ENCODE assay signal across 8 cellular contexts in genomic region chr14:75295491-75296338, GRCh38. TPM values are rescaled to one million over a fixed set of nuclear protein-coding genes. Genes with fewer than 3 reads are reported as not detected.
DNase-seq lines count a peak whose midpoint lies in the region; ATAC-seq, FAIRE-seq and TF ChIP-seq lines count a peak whose summit lies in the region.

No MANE protein-coding gene starts in this region.

- peak overlapping the region; percentile 91 to 97 for H3K27ac ChIP-seq in kidney (ENCODE audit: low read depth in 2 of 2, low read length in 2 of 2)

- POLR2A ChIA-PET in activated B cell treated with CpG ODN at 0.5 μM for 24 hours (lab: Charles Lee) = interaction anchor here (0.5 to 2.8 kb wide), 12 partner anchors 8 to 365 kb away, joined by 3 to 11 read pairs (median 4); partner anchors contain the start of genes ERG28 and TTLL5

- TF ChIP-seq POLR2A in GM12892 (IDR thresholded peaks at IDR 0.05; ENCODE audit: low read depth, low read length) = no peak

- no peaks in the 10 kb centered on the region for H3K36me3 Mint-ChIP-seq in activated B cell treated with CpG ODN at 0.5 μM for 24 hours (ENCODE audit: low read depth)

- H3K4me3 ChIP-seq in kidney (ENCODE audit: low read length in 2 of 2) = peak overlapping the region; percentile 55 to 78

- TF ChIP-seq CTCF in activated B cell treated with CpG ODN at 0.5 μM for 24 hours (IDR thresholded peaks at IDR 0.05) (no peak), kidney (IDR thresholded peaks at IDR 0.05; ENCODE audit: borderline replicate concordance, extremely low read depth, insufficient read depth) (peak; percentile 97)

- FAIRE-seq in GM12892 (lab: Jason Lieb, UNC) = peak; percentile 86
- no peak for FAIRE-seq in kidney (lab: Jason Lieb, UNC)

- peaks cover 7 to 10% of the 10 kb centered on the region in 2 donors for H3K4me1 ChIP-seq in kidney (ENCODE audit: control insufficient read depth in 1 of 2, insufficient read depth in 1 of 2, low read depth in 1 of 2, low read length in 2 of 2)

- no peaks in the 10 kb centered on the region for H3K9me3 Mint-ChIP-seq in activated B cell treated with CpG ODN at 0.5 μM for 24 hours

- peaks cover 21% of the 10 kb centered on the region for H3K4me1 Mint-ChIP-seq in activated B cell treated with CpG ODN at 0.5 μM for 24 hours

- H3K4me3 Mint-ChIP-seq in activated B cell treated with CpG ODN at 0.5 μM for 24 hours = peak overlapping the region; percentile 95

- peak overlapping the region; percentile 21 to 74 for H3K9ac ChIP-seq in kidney (ENCODE audit: low read length in 2 of 2)

- CTCF ChIA-PET in activated B cell treated with CpG ODN at 0.5 μM for 24 hours (lab: Charles Lee) = interaction anchor here (0.6 to 3.5 kb wide), 17 partner anchors 8 to 413 kb away, joined by 3 to 19 read pairs (median 5); no protein-coding TSS in a partner anchor

- intact Hi-C loops in activated B cell treated with CpG ODN at 0.5 μM for 24 hours (cut with micrococcal nuclease) (loop anchor here (1.0 to 10.0 kb wide), 6 partner anchors 73 to 991 kb away; partner anchors contain the start of genes ABCD4 and NEK9), kidney (cut with DNase I) (no loop called here)

- H3K27ac Mint-ChIP-seq in activated B cell treated with CpG ODN at 0.5 μM for 24 hours = peak overlapping the region; percentile 90

- ATAC-seq in activated B cell treated with CpG ODN at 0.5 μM for 24 hours (ENCODE audit: low read depth) = peak; percentile 32
- ATAC-seq in HG03520 (IDR thresholded peaks at IDR 0.05; ENCODE audit: unreplicated experiment) = no peak

- DNase-seq in 8988T (peak; percentile 56), GM12892 (ENCODE audit: insufficient read length) (peak; percentile 59), NCI-H2196 (lab: John Stamatoyannopoulos, UW; ENCODE audit: unreplicated experiment) (peak; percentile 67), activated B cell treated with CpG ODN at 0.5 μM for 24 hours (peak; percentile 70), kidney (peak; percentile 92)
- peak; percentile 72 for DNase-seq in central memory CD4-positive, alpha-beta T cell
- peak; percentile 61 to 66 for DNase-seq in stimulated activated CD4-positive, alpha-beta T cell treated with anti-CD3 and anti-CD28 coated beads, Interleukin-12 subunit alpha, Interleukin-12 subunit beta, amount 100 ng/mL, for 24 hours (ENCODE audit: low read depth in 2 of 2)

- no peaks in the 10 kb centered on the region for H3K27me3 Mint-ChIP-seq in activated B cell treated with CpG ODN at 0.5 μM for 24 hours

- no peaks in the 10 kb centered on the region for H3K36me3 ChIP-seq in kidney (ENCODE audit: control insufficient read depth in 1 of 2, insufficient read depth in 2 of 2, low read length in 2 of 2)

- H3K9me3 ChIP-seq in kidney (ENCODE audit: control insufficient read depth in 1 of 2, low read length in 2 of 2) = no peaks in the 10 kb centered on the region

RNA-seq across cellular contexts. Expression of gene FOS, which starts 17.1 kb away (rescaled TPM):
- 5.3 TPM for polyA plus RNA-seq in GM12892 (2012; ENCODE audit: missing spikeins)
- total RNA-seq in activated B cell treated with CpG ODN at 0.5 μM for 24 hours (27.1 and 37.8 TPM in 2 replicates), kidney (116 TPM)
- 193 TPM for polyA plus RNA-seq in kidney (ENCODE audit: insufficient read depth, low read depth, low replicate concordance)
